Comparison of ENCODE assay signal across 25 cellular contexts in genomic region chr10:119520283-119520682, GRCh38. TPM values are rescaled to one million over a fixed set of nuclear protein-coding genes. Genes with fewer than 3 reads are reported as not detected.
DNase-seq lines count a peak whose midpoint lies in the region; ATAC-seq and TF ChIP-seq lines count a peak whose summit lies in the region.
"Had no signal": no experiment of that assay in that cellular context is flagged by ENCODE, and none has a peak within 500 bp of the region (broad histone marks: within the 10 kb centered on the region; RNA-seq: fewer than 3 reads in every experiment).

No MANE protein-coding gene starts in this region.

- H3K4me1 ChIP-seq in naive thymus-derived CD4-positive, alpha-beta T cell (ENCODE audit: control insufficient read depth in 2 of 2, insufficient read depth in 2 of 2, low read length in 2 of 2): peaks cover 33 to 56% of the 10 kb centered on the region in 2 donors
- H3K4me1 ChIP-seq: parathyroid adenoma had no signal

- peak overlapping the region; percentile 98 for H3K27ac Mint-ChIP-seq in CD4-positive, alpha-beta T cell
- peak overlapping the region; percentile 96 for H3K27ac Mint-ChIP-seq in activated naive CD8-positive, alpha-beta T cell
- H3K27ac Mint-ChIP-seq in naive thymus-derived CD4-positive, alpha-beta T cell: peak overlapping the region; percentile 83 to 98 (median 95)
- H3K27ac Mint-ChIP-seq: nephron progenitor cell had no signal

- peak overlapping the region; percentile 11 for H3K27ac ChIP-seq in CD4-positive, alpha-beta T cell (ENCODE audit: low read depth, low read length)
- H3K27ac ChIP-seq in KOPT-K1 (ENCODE audit: low read depth, low read length, poor library complexity, severe bottlenecking): peak overlapping the region; percentile 18
- peak overlapping the region; percentile 81 for H3K27ac ChIP-seq in naive thymus-derived CD4-positive, alpha-beta T cell (ENCODE audit: low read depth, low read length)
- H3K27ac ChIP-seq: C4-2B, cardiac muscle cell, parathyroid adenoma, stomach, transverse colon had no signal

- no peak overlapping the region for H3K4me3 ChIP-seq in naive thymus-derived CD4-positive, alpha-beta T cell (ENCODE audit: low read length)
- H3K4me3 ChIP-seq: cardiac muscle cell, stomach, transverse colon had no signal

- intact Hi-C loops in CD4-positive, alpha-beta T cell (cut with DNase I, micrococcal nuclease): no loop called here
- intact Hi-C loops in naive thymus-derived CD4-positive, alpha-beta T cell (cut with micrococcal nuclease): no loop called here

- POLR2A ChIA-PET in CD4-positive, alpha-beta T cell (lab: Charles Lee): interaction anchor here (6.6 kb wide), 1 partner anchor 18 kb away, joined by 138 read pairs; the partner anchor contains the start of gene RGS10
- POLR2A ChIA-PET in naive thymus-derived CD4-positive, alpha-beta T cell (lab: Charles Lee): interaction anchor here (1.8 to 11.3 kb wide), 3 partner anchors 10 to 19 kb away, joined by 6 to 160 read pairs (median 129); partner anchors contain the start of gene RGS10

- no peak overlapping the region for H3K4me3 Mint-ChIP-seq in CD4-positive, alpha-beta T cell
- no peak overlapping the region for H3K4me3 Mint-ChIP-seq in activated naive CD8-positive, alpha-beta T cell
- H3K4me3 Mint-ChIP-seq in naive thymus-derived CD4-positive, alpha-beta T cell: peak overlapping the region in 3 of 10 donors; percentile 10 to 48 (median 45)
- H3K4me3 Mint-ChIP-seq: activated CD4-positive, alpha-beta T cell treated with anti-CD3 and anti-CD28 coated beads, Interleukin-2, amount 10 ng/mL, durations not matched to agents 7 days and 5 days; nephron progenitor cell had no signal

- no peaks in the 10 kb centered on the region for H3K27me3 Mint-ChIP-seq in CD4-positive, alpha-beta T cell
- H3K27me3 Mint-ChIP-seq in activated naive CD8-positive, alpha-beta T cell: no peaks in the 10 kb centered on the region
- no peaks in the 10 kb centered on the region for H3K27me3 Mint-ChIP-seq in naive thymus-derived CD4-positive, alpha-beta T cell
- H3K27me3 Mint-ChIP-seq: activated CD4-positive, alpha-beta T cell treated with anti-CD3 and anti-CD28 coated beads, Interleukin-2, amount 10 ng/mL, durations not matched to agents 7 days and 5 days had no signal

- no peak for ATAC-seq in CD4-positive, alpha-beta T cell (ENCODE audit: poor library complexity)
- no peak for ATAC-seq in naive thymus-derived CD4-positive, alpha-beta T cell
- no peak for ATAC-seq in GM21723 (IDR thresholded peaks at IDR 0.05; ENCODE audit: unreplicated experiment)
- ATAC-seq: left ventricle myocardium superior, right cardiac atrium had no signal

- CTCF ChIA-PET in CD4-positive, alpha-beta T cell (lab: Charles Lee): no interaction called here
- CTCF ChIA-PET in naive thymus-derived CD4-positive, alpha-beta T cell (lab: Charles Lee): interaction anchor here (2.6 kb wide), 1 partner anchor 22 kb away, joined by 13 read pairs; the partner anchor contains the start of gene RGS10

- peaks cover 75% of the 10 kb centered on the region for H3K36me3 Mint-ChIP-seq in CD4-positive, alpha-beta T cell (ENCODE audit: low read depth)
- H3K36me3 Mint-ChIP-seq in activated naive CD8-positive, alpha-beta T cell: peaks cover 7% of the 10 kb centered on the region
- peaks cover 4 to 43% (median 20%) of the 10 kb centered on the region in 5 donors for H3K36me3 Mint-ChIP-seq in naive thymus-derived CD4-positive, alpha-beta T cell

- no peaks in the 10 kb centered on the region for H3K9me3 Mint-ChIP-seq in CD4-positive, alpha-beta T cell
- no peaks in the 10 kb centered on the region for H3K9me3 Mint-ChIP-seq in activated naive CD8-positive, alpha-beta T cell (ENCODE audit: low read depth)
- peaks cover 0 to 2% (median 0%) of the 10 kb centered on the region in 11 donors for H3K9me3 Mint-ChIP-seq in naive thymus-derived CD4-positive, alpha-beta T cell
- H3K9me3 Mint-ChIP-seq: activated CD4-positive, alpha-beta T cell treated with anti-CD3 and anti-CD28 coated beads, Interleukin-2, amount 10 ng/mL, durations not matched to agents 7 days and 5 days; nephron progenitor cell had no signal

- H3K36me3 ChIP-seq in KOPT-K1 (ENCODE audit: insufficient read depth, low read length): peaks cover 63% of the 10 kb centered on the region
- H3K36me3 ChIP-seq in naive thymus-derived CD4-positive, alpha-beta T cell (ENCODE audit: control insufficient read depth in 2 of 3, insufficient read depth in 3 of 3, low read length in 3 of 3): peaks cover 5 to 57% (median 23%) of the 10 kb centered on the region in 3 experiments
- H3K36me3 ChIP-seq: cardiac muscle cell, transverse colon had no signal

- H3K27me3 ChIP-seq in CD4-positive, alpha-beta T cell (ENCODE audit: control insufficient read depth, insufficient read depth, low read length): no peaks in the 10 kb centered on the region
- no peaks in the 10 kb centered on the region for H3K27me3 ChIP-seq in naive thymus-derived CD4-positive, alpha-beta T cell (ENCODE audit: control insufficient read depth in 2 of 2, insufficient read depth in 2 of 2, low read length in 2 of 2)
- H3K27me3 ChIP-seq: cardiac muscle cell, stomach, transverse colon had no signal

- no peaks in the 10 kb centered on the region for H3K9me3 ChIP-seq in CD4-positive, alpha-beta T cell (ENCODE audit: control insufficient read depth, low read length)
- H3K9me3 ChIP-seq in KOPT-K1 (ENCODE audit: insufficient read depth, low read length, poor library complexity, severe bottlenecking): no peaks in the 10 kb centered on the region
- no peaks in the 10 kb centered on the region for H3K9me3 ChIP-seq in naive thymus-derived CD4-positive, alpha-beta T cell (ENCODE audit: control insufficient read depth in 2 of 3, low read length in 3 of 3)
- H3K9me3 ChIP-seq: stomach, transverse colon had no signal

- no peak for TF ChIP-seq CTCF in CD4-positive, alpha-beta T cell (IDR thresholded peaks at IDR 0.05)

- peaks cover 78% of the 10 kb centered on the region for H3K4me1 Mint-ChIP-seq in CD4-positive, alpha-beta T cell (ENCODE audit: low read depth)
- H3K4me1 Mint-ChIP-seq in activated naive CD8-positive, alpha-beta T cell (ENCODE audit: low read depth): peaks cover 84% of the 10 kb centered on the region
- peaks cover 42 to 85% (median 73%) of the 10 kb centered on the region in 7 donors for H3K4me1 Mint-ChIP-seq in naive thymus-derived CD4-positive, alpha-beta T cell

- no peak for DNase-seq in CD4-positive, alpha-beta T cell
- no peak for DNase-seq in naive thymus-derived CD4-positive, alpha-beta T cell
- no peak for DNase-seq in CD1c-positive myeloid dendritic cell (ENCODE audit: extremely low spot score)
- DNase-seq in DMS 273 treated with DMSO at 0.1 percent for 48 hours (lab: John Stamatoyannopoulos, UW): no peak
- no peak for DNase-seq in superior temporal gyrus (ENCODE audit: extremely low spot score)
- DNase-seq: activated CD4-positive, alpha-beta T cell treated with anti-CD3 and anti-CD28 coated beads, Interleukin-2, amount 10 ng/mL, durations not matched to agents 7 days and 5 days; activated gamma-delta T cell; anterior cingulate cortex; islet precursor cell; KG1; left ventricle myocardium superior; NCI-H1436; NCI-H446; nephron progenitor cell; right cardiac atrium; stimulated activated CD4-positive, alpha-beta T cell treated with anti-CD3 and anti-CD28 coated beads, Interleukin-12 subunit alpha, Interleukin-12 subunit beta, amount 100 ng/mL, for 4 hours; stimulated activated CD4-positive, alpha-beta T cell treated with anti-CD3 and anti-CD28 coated beads, Interleukin-4, amount 100 ng/mL, for 24 hours; stomach; transverse colon had no signal

RNA-seq across cellular contexts. Expression of gene RGS10, which starts 22.2 kb away (rescaled TPM):
- total RNA-seq in CD4-positive, alpha-beta T cell: 100 to 1,000 TPM; 132 to 134 TPM
- 100 to 1,000 TPM in 4 of 5 experiments, 10 to 100 TPM in 1; 89.5 to 206 (median 149) TPM for total RNA-seq in naive thymus-derived CD4-positive, alpha-beta T cell
- 100 to 1,000 TPM; 407 to 462 TPM for polyA plus RNA-seq in naive thymus-derived CD4-positive, alpha-beta T cell

Comparison
In these comparisons a context has a peak if more than half of its experiments do, and no peak if none do; other contexts are left out.
1. H3K27ac ChIP-seq: peak in every context shown above with its lines; median percentile 81 in naive thymus-derived CD4-positive, alpha-beta T cell; 18 in KOPT-K1; 11 in CD4-positive, alpha-beta T cell.